Comparison of ENCODE assay signal across 8 cellular contexts in the genomic region with DNA sequence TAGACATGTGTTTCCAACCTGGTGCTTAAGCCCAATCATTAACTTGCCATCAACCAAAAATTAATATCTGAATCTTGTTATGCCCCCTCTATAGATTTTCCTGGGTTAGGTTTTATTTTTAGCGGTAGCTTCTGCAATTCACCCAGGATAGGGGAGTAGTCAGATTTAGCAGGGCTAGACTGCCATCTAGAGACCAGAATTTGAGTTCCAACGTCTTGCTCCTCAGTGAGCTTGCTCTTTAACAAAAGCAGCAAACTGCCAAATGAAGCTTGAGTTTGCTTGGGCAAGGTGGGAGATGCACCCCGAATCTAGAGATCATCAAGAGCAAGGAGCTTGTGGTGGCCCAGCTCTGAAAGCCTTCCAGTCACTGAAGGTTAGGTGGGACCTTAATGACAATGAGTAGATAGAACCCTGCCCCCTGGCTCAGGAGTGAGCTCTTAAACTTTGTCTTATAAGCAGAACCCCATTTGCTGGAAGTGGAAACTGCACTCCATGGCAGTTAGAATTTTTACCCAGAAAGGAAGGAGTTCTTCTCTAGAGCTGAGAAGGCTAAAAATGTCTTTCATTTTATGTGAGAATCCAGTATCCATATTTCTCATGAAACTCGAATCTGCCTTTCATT.
DNase-seq lines count a peak whose midpoint lies in the region; ATAC-seq, FAIRE-seq and TF ChIP-seq lines count a peak whose summit lies in the region.

No MANE protein-coding gene starts in this region.

- H3K9me3 Mint-ChIP-seq in Caco-2 (ENCODE audit: unreplicated experiment) = no peaks in the 10 kb centered on the region

- no peak overlapping the region for H3K27ac Mint-ChIP-seq in Caco-2 (ENCODE audit: unreplicated experiment)

- H3K4me1 Mint-ChIP-seq in Caco-2 (ENCODE audit: low read depth, unreplicated experiment) = no peaks in the 10 kb centered on the region

- POLR2A ChIA-PET in Caco-2 (lab: Charles Lee) = no interaction called here

- H3K4me1 ChIP-seq in Caco-2 = no peaks in the 10 kb centered on the region
- H3K4me1 ChIP-seq in thoracic aorta (ENCODE audit: control insufficient read depth in 1 of 2, low read depth in 2 of 2) = peaks cover 5 to 13% of the 10 kb centered on the region in 2 donors

- H3K27ac ChIP-seq in brain microvascular endothelial cell (no peak overlapping the region), thoracic aorta (no peak overlapping the region)

- ATAC-seq in thoracic aorta (ENCODE audit: insufficient number of reproducible peaks, low FRiP score, low read depth) (no peak), GM21367 (IDR thresholded peaks at IDR 0.05; ENCODE audit: unreplicated experiment) (no peak)

- no TSS peak for BruUV-seq in Caco-2 (replicated peaks; lab: Mats Ljungman, UMichigan)

- in situ Hi-C loops in brain microvascular endothelial cell (cut with HindIII; ENCODE audit: low pct_ligation_motif_present, low sequenced_read_pairs) = no loop called here

- no peaks in the 10 kb centered on the region for H3K27me3 Mint-ChIP-seq in Caco-2 (ENCODE audit: insufficient read depth, unreplicated experiment)

- intact Hi-C loops in Caco-2 (cut with micrococcal nuclease; ENCODE audit: unreplicated experiment) = loop anchor here (1.0 to 10.0 kb wide), 3 partner anchors 60 to 922 kb away; partner anchors contain the start of gene TLE1

- DNase-seq in Caco-2 (peak; percentile 46 to 55), H4 (ENCODE audit: low spot score) (peak; percentile 61), NCI-H2171 (lab: John Stamatoyannopoulos, UW) (peak; percentile 41), brain microvascular endothelial cell (peak; percentile 74), thoracic aorta (ENCODE audit: low spot score) (no peak)
- no peak for DNase-seq in activated naive CD4-positive, alpha-beta T cell treated with anti-CD3 and anti-CD28 coated beads, Interleukin-2, amount 50 U/mL, for 16 hours

- H3K36me3 Mint-ChIP-seq in Caco-2 (ENCODE audit: insufficient read depth, unreplicated experiment) = no peaks in the 10 kb centered on the region

- peak; percentile 99 for FAIRE-seq in islet of Langerhans (lab: Jason Lieb, UNC)

- CTCF ChIA-PET in Caco-2 (lab: Charles Lee) = interaction anchor here (0.5 to 1.3 kb wide), 2 partner anchors 404 to 809 kb away, joined by 3 read pairs; no protein-coding TSS in a partner anchor

- TF ChIP-seq CTCF in Caco-2 (IDR thresholded peaks at IDR 0.05; ENCODE audit: insufficient read depth in 1 of 2, low read depth in 1 of 2, low read length in 1 of 2, severe bottlenecking in 1 of 2, unreplicated experiment in 1 of 2) = peak; percentile 28 to 41
- peak; percentile 75 for TF ChIP-seq CTCF in brain microvascular endothelial cell (IDR thresholded peaks at IDR 0.05; ENCODE audit: low read depth, low read length, missing control alignments)
- TF ChIP-seq CTCF in thoracic aorta (IDR thresholded peaks at IDR 0.05) = peak; percentile 54

- no peak overlapping the region for H3K4me3 ChIP-seq in Caco-2 (ENCODE audit: low read depth, low read length)
- H3K4me3 ChIP-seq in brain microvascular endothelial cell (ENCODE audit: low read depth, low read length) = no peak overlapping the region
- no peak overlapping the region for H3K4me3 ChIP-seq in thoracic aorta

- no peaks in the 10 kb centered on the region for H3K27me3 ChIP-seq in Caco-2 (replicated peaks; ENCODE audit: control insufficient read depth, insufficient read depth, low read length)
- no peaks in the 10 kb centered on the region for H3K27me3 ChIP-seq in brain microvascular endothelial cell (replicated peaks)
- no peaks in the 10 kb centered on the region for H3K27me3 ChIP-seq in thoracic aorta (replicated peaks; ENCODE audit: insufficient read depth)

- H3K36me3 ChIP-seq in Caco-2 (ENCODE audit: control insufficient read depth, insufficient read depth, low read length) (no peaks in the 10 kb centered on the region), brain microvascular endothelial cell (replicated peaks) (no peaks in the 10 kb centered on the region), thoracic aorta (no peaks in the 10 kb centered on the region)

- no peak overlapping the region for H3K4me3 Mint-ChIP-seq in Caco-2 (ENCODE audit: unreplicated experiment)

- H3K9me3 ChIP-seq in Caco-2 = no peaks in the 10 kb centered on the region
- H3K9me3 ChIP-seq in thoracic aorta = no peaks in the 10 kb centered on the region

Comparison
In these comparisons a context has a peak if more than half of its experiments do, and no peak if none do; other contexts are left out.
1. DNase-seq: peak in Caco-2 (2 of 2), H4 (single experiment), NCI-H2171 (single experiment) and brain microvascular endothelial cell (single experiment); none in thoracic aorta (single experiment) and activated naive CD4-positive, alpha-beta T cell treated with anti-CD3 and anti-CD28 coated beads, Interleukin-2, amount 50 U/mL, for 16 hours (single experiment).
2. Peak in every context shown above with its lines, with median percentiles within 50 percentile points of each other: CTCF ChIP-seq.